2 cellular contexts compared by ENCODE assay signal in genomic region chr1:53284224-53285020, GRCh38.
TF ChIP-seq lines count a peak whose summit lies in the region.

No MANE protein-coding gene starts in this region.

TF ChIP-seq in HEK293, 187 proteins besides CTCF, POLR2A, EP300 and RAD21:
- 0 out of 2 replicates have a peak, but pooled peaks have one; percentile 31 for TF ChIP-seq ZNF768 (tag by site-specific recombination; IDR thresholded peaks at IDR 0.05)
- no peak for TF ChIP-seq ZNF341 (tag by site-specific recombination; IDR thresholded peaks at IDR 0.05; ENCODE audit: low read depth)

TF ChIP-seq in SK-N-SH treated with all-trans-retinoic acid at 6 μM for 48 hours, 23 proteins besides CTCF, POLR2A, EP300 and RAD21:
- no peak for TF ChIP-seq ZNF565 (CRISPR knock-in tag; conservative IDR thresholded peaks at IDR 0.05; ENCODE audit: low read depth)
- TF ChIP-seq, protein P1, sequence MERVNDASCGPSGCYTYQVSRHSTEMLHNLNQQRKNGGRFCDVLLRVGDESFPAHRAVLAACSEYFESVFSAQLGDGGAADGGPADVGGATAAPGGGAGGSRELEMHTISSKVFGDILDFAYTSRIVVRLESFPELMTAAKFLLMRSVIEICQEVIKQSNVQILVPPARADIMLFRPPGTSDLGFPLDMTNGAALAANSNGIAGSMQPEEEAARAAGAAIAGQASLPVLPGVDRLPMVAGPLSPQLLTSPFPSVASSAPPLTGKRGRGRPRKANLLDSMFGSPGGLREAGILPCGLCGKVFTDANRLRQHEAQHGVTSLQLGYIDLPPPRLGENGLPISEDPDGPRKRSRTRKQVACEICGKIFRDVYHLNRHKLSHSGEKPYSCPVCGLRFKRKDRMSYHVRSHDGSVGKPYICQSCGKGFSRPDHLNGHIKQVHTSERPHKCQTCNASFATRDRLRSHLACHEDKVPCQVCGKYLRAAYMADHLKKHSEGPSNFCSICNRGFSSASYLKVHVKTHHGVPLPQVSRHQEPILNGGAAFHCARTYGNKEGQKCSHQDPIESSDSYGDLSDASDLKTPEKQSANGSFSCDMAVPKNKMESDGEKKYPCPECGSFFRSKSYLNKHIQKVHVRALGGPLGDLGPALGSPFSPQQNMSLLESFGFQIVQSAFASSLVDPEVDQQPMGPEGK (CRISPR knock-in tag; IDR thresholded peaks at IDR 0.05; ENCODE audit: borderline replicate concordance), result no peak
- TF ChIP-seq BACH2 (CRISPR knock-in tag; IDR thresholded peaks at IDR 0.05; ENCODE audit: borderline replicate concordance), result no peak
- no peak for TF ChIP-seq ISL1 (CRISPR knock-in tag; IDR thresholded peaks at IDR 0.05)
- no peak for TF ChIP-seq RARB (CRISPR knock-in tag; IDR thresholded peaks at IDR 0.05)
- no peak for TF ChIP-seq ARNTL (CRISPR knock-in tag; IDR thresholded peaks at IDR 0.05; ENCODE audit: borderline replicate concordance, low read depth)
- TF ChIP-seq ZC3H10 (CRISPR knock-in tag; IDR thresholded peaks at IDR 0.05), result no peak
- TF ChIP-seq OSR1 (CRISPR knock-in tag; IDR thresholded peaks at IDR 0.05), result no peak
- TF ChIP-seq TOX (CRISPR knock-in tag; IDR thresholded peaks at IDR 0.05; ENCODE audit: borderline replicate concordance), result no peak
- no peak for TF ChIP-seq TSHZ2 (CRISPR knock-in tag; IDR thresholded peaks at IDR 0.05)
- TF ChIP-seq PPARA (CRISPR knock-in tag; IDR thresholded peaks at IDR 0.05; ENCODE audit: borderline replicate concordance), result no peak
- TF ChIP-seq SNAI2 (CRISPR knock-in tag; IDR thresholded peaks at IDR 0.05), result no peak
- no peak for TF ChIP-seq ZFP3 (CRISPR knock-in tag; IDR thresholded peaks at IDR 0.05)
- TF ChIP-seq POU6F1 (CRISPR knock-in tag; IDR thresholded peaks at IDR 0.05; ENCODE audit: borderline replicate concordance, low read depth), result no peak
- no peak for TF ChIP-seq CSRNP3 (CRISPR knock-in tag; IDR thresholded peaks at IDR 0.05)
- no peak for TF ChIP-seq ZNF70 (CRISPR knock-in tag; IDR thresholded peaks at IDR 0.05)
- TF ChIP-seq TCF4 (CRISPR knock-in tag; IDR thresholded peaks at IDR 0.05; ENCODE audit: borderline replicate concordance), result no peak
- no peak for TF ChIP-seq CSDC2 (CRISPR knock-in tag; IDR thresholded peaks at IDR 0.05)
- no peak for TF ChIP-seq GLIS3 (CRISPR knock-in tag; IDR thresholded peaks at IDR 0.05)
